ENCODE assay signal across 16 cellular contexts in genomic region chr4:40603281-40603680, GRCh38. TPM values are rescaled to one million over a fixed set of nuclear protein-coding genes. Genes with fewer than 3 reads are reported as not detected.
DNase-seq lines count a peak whose midpoint lies in the region; ATAC-seq and TF ChIP-seq lines count a peak whose summit lies in the region.
"Had no signal": no experiment of that assay in that cellular context is flagged by ENCODE, and none has a peak within 500 bp of the region (broad histone marks: within the 10 kb centered on the region; RNA-seq: fewer than 3 reads in every experiment).

No MANE protein-coding gene starts in this region.

- no peak for ATAC-seq in GM23338
- ATAC-seq in WTC11, result no peak

- H3K9me2 ChIP-seq in GM23338 (ENCODE audit: insufficient read depth), result no peaks in the 10 kb centered on the region

- H3K4me1 Mint-ChIP-seq in GM23338, result peaks cover 6% of the 10 kb centered on the region; the same call in 2 of the 3 replicates
- H3K4me1 Mint-ChIP-seq in WTC11, result peaks cover 27% of the 10 kb centered on the region
- H3K4me1 Mint-ChIP-seq in dendritic cell treated with granulocyte-macrophage colony-stimulating factor and Interleukin-4, amounts not matched to agents 40 ng/mL and 50 ng/mL, for 4 days (ENCODE audit: low read depth), result peaks cover 75% of the 10 kb centered on the region
- H3K4me1 Mint-ChIP-seq: CD4-positive, alpha-beta memory T cell had no signal

- H3K4me1 ChIP-seq in GM23338 (ENCODE audit: insufficient read depth) (peaks cover 2% of the 10 kb centered on the region), neutrophil (ENCODE audit: control insufficient read depth in 1 of 2, insufficient read depth in 1 of 2, low read depth in 1 of 2, low read length in 1 of 2) (peaks cover 70 to 93% of the 10 kb centered on the region in 2 experiments)
- H3K4me1 ChIP-seq: BE2C, HAP-1 had no signal

- H3K27me3 ChIP-seq in GM23338 (ENCODE audit: insufficient read depth), result no peaks in the 10 kb centered on the region
- H3K27me3 ChIP-seq in neutrophil, result no peaks in the 10 kb centered on the region
- H3K27me3 ChIP-seq: BE2C had no signal

- H3F3A ChIP-seq in GM23338 (replicated peaks; ENCODE audit: low read depth), result peaks cover 9% of the 10 kb centered on the region; the same call in 1 of the 2 replicates

- TF ChIP-seq CTCF in GM23338 (conservative IDR thresholded peaks at IDR 0.05; ENCODE audit: low read depth in 2 of 2), result no peak
- TF ChIP-seq CTCF in WTC11 (IDR thresholded peaks at IDR 0.05), result no peak
- no peak for TF ChIP-seq CTCF in neutrophil (IDR thresholded peaks at IDR 0.05)

- no peak overlapping the region for H3K27ac ChIP-seq in GM23338 (ENCODE audit: low read depth)
- peak overlapping the region; percentile 76 for H3K27ac ChIP-seq in neutrophil
- H3K27ac ChIP-seq: C4-2B had no signal

- H3K27ac Mint-ChIP-seq in GM23338, result peak overlapping the region; percentile 33; the same call in 1 of the 2 replicates
- H3K27ac Mint-ChIP-seq in WTC11, result peak overlapping the region; percentile 89
- peak overlapping the region; percentile 88 for H3K27ac Mint-ChIP-seq in dendritic cell treated with granulocyte-macrophage colony-stimulating factor and Interleukin-4, amounts not matched to agents 40 ng/mL and 50 ng/mL, for 4 days
- H3K27ac Mint-ChIP-seq: CD4-positive, alpha-beta memory T cell had no signal

- H3K36me3 ChIP-seq in GM23338 (ENCODE audit: insufficient read depth) (no peaks in the 10 kb centered on the region; the same call in 1 of the 2 replicates), neutrophil (peaks cover under 1% of the 10 kb centered on the region)
- H3K36me3 ChIP-seq: BE2C, HAP-1 had no signal

- DNase-seq in GM23338 (ENCODE audit: low spot score) (no peak), WTC11 (ENCODE audit: low spot score) (no peak), NCI-H1436 (lab: John Stamatoyannopoulos, UW) (no peak), posterior cingulate gyrus (no peak)
- no peak for DNase-seq in effector CD8-positive, alpha-beta T cell (lab: John Stamatoyannopoulos, UW)
- no peak for DNase-seq in stimulated activated naive CD4-positive, alpha-beta T cell treated with Interleukin-2 at 50 U/mL for 16 hours (lab: John Stamatoyannopoulos, UW)
- DNase-seq: ACHN; BE2C; CD4-positive, alpha-beta memory T cell; DMS153; DMS79; GDM1 had no signal

- H3K9me3 ChIP-seq in neutrophil, result no peaks in the 10 kb centered on the region
- H3K9me3 ChIP-seq: BE2C, HAP-1 had no signal

- intact Hi-C loops in dendritic cell treated with granulocyte-macrophage colony-stimulating factor and Interleukin-4, amounts not matched to agents 40 ng/mL and 50 ng/mL, for 4 days (cut with micrococcal nuclease), result no loop called here
- intact Hi-C loops in posterior cingulate gyrus (cut with DNase I), result no loop called here

- H3K27me3 Mint-ChIP-seq in GM23338 (ENCODE audit: insufficient read depth, low read depth, poor library complexity) (no peaks in the 10 kb centered on the region), WTC11 (ENCODE audit: low read depth) (no peaks in the 10 kb centered on the region)
- no peaks in the 10 kb centered on the region for H3K27me3 Mint-ChIP-seq in dendritic cell treated with granulocyte-macrophage colony-stimulating factor and Interleukin-4, amounts not matched to agents 40 ng/mL and 50 ng/mL, for 4 days
- H3K27me3 Mint-ChIP-seq: CD4-positive, alpha-beta memory T cell had no signal

- H3K79me2 ChIP-seq in GM23338 (replicated peaks; ENCODE audit: insufficient read depth), result peaks cover 100% of the 10 kb centered on the region

- H3K36me3 Mint-ChIP-seq in GM23338 (ENCODE audit: low read depth), result peaks cover 52% of the 10 kb centered on the region
- peaks cover 35% of the 10 kb centered on the region for H3K36me3 Mint-ChIP-seq in WTC11
- peaks cover 75% of the 10 kb centered on the region for H3K36me3 Mint-ChIP-seq in dendritic cell treated with granulocyte-macrophage colony-stimulating factor and Interleukin-4, amounts not matched to agents 40 ng/mL and 50 ng/mL, for 4 days (ENCODE audit: low read depth)
- H3K36me3 Mint-ChIP-seq: CD4-positive, alpha-beta memory T cell had no signal

- H3K4me2 ChIP-seq in GM23338, result no peak overlapping the region

- H3K9me3 Mint-ChIP-seq in GM23338 (no peaks in the 10 kb centered on the region), WTC11 (no peaks in the 10 kb centered on the region)
- H3K9me3 Mint-ChIP-seq in dendritic cell treated with granulocyte-macrophage colony-stimulating factor and Interleukin-4, amounts not matched to agents 40 ng/mL and 50 ng/mL, for 4 days, result no peaks in the 10 kb centered on the region

- no peak overlapping the region for H2AFZ ChIP-seq in GM23338

- CTCF ChIA-PET in WTC11 (lab: Charles Lee), result interaction anchor here (0.6 kb wide), 1 partner anchor 86 kb away, joined by 4 read pairs; no protein-coding TSS in a partner anchor

- no peak overlapping the region for H3K4me3 ChIP-seq in GM23338
- no peak overlapping the region for H3K4me3 ChIP-seq in neutrophil (ENCODE audit: low read depth in 1 of 2, low read length in 1 of 2)
- H3K4me3 ChIP-seq: HAP-1 had no signal

- no peak overlapping the region for H3K4me3 Mint-ChIP-seq in GM23338
- no peak overlapping the region for H3K4me3 Mint-ChIP-seq in WTC11
- no peak overlapping the region for H3K4me3 Mint-ChIP-seq in dendritic cell treated with granulocyte-macrophage colony-stimulating factor and Interleukin-4, amounts not matched to agents 40 ng/mL and 50 ng/mL, for 4 days
- H3K4me3 Mint-ChIP-seq: CD4-positive, alpha-beta memory T cell had no signal

- POLR2A ChIA-PET in WTC11 (lab: Charles Lee), result no interaction called here

- H4K20me1 ChIP-seq in GM23338 (replicated peaks; ENCODE audit: insufficient read depth), result peaks cover 21% of the 10 kb centered on the region

TF ChIP-seq in GM23338, 12 proteins besides CTCF, POLR2A, EP300 and RAD21 (continues in another document):
- TF ChIP-seq EZH2 (IDR thresholded peaks at IDR 0.05; ENCODE audit: low read depth, unreplicated experiment) (no peak), NANOG (IDR thresholded peaks at IDR 0.05; ENCODE audit: borderline replicate concordance) (no peak), CREB1 (CRISPR knock-in tag; IDR thresholded peaks at IDR 0.05; ENCODE audit: low read depth) (no peak)
- TF ChIP-seq, protein P1, sequence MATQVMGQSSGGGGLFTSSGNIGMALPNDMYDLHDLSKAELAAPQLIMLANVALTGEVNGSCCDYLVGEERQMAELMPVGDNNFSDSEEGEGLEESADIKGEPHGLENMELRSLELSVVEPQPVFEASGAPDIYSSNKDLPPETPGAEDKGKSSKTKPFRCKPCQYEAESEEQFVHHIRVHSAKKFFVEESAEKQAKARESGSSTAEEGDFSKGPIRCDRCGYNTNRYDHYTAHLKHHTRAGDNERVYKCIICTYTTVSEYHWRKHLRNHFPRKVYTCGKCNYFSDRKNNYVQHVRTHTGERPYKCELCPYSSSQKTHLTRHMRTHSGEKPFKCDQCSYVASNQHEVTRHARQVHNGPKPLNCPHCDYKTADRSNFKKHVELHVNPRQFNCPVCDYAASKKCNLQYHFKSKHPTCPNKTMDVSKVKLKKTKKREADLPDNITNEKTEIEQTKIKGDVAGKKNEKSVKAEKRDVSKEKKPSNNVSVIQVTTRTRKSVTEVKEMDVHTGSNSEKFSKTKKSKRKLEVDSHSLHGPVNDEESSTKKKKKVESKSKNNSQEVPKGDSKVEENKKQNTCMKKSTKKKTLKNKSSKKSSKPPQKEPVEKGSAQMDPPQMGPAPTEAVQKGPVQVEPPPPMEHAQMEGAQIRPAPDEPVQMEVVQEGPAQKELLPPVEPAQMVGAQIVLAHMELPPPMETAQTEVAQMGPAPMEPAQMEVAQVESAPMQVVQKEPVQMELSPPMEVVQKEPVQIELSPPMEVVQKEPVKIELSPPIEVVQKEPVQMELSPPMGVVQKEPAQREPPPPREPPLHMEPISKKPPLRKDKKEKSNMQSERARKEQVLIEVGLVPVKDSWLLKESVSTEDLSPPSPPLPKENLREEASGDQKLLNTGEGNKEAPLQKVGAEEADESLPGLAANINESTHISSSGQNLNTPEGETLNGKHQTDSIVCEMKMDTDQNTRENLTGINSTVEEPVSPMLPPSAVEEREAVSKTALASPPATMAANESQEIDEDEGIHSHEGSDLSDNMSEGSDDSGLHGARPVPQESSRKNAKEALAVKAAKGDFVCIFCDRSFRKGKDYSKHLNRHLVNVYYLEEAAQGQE (IDR thresholded peaks at IDR 0.05; ENCODE audit: unreplicated experiment), result no peak

TF ChIP-seq in WTC11, 78 proteins besides CTCF, POLR2A, EP300 and RAD21:
- TF ChIP-seq ETV6 (CRISPR knock-in tag; IDR thresholded peaks at IDR 0.05) (no peak), GTF2I (CRISPR knock-in tag; conservative IDR thresholded peaks at IDR 0.05) (no peak), FOXK1 (CRISPR knock-in tag; IDR thresholded peaks at IDR 0.05) (no peak), E2F1 (CRISPR knock-in tag; IDR thresholded peaks at IDR 0.05) (no peak), TEAD1 (CRISPR knock-in tag; IDR thresholded peaks at IDR 0.05) (no peak), ATF2 (CRISPR knock-in tag; IDR thresholded peaks at IDR 0.05; ENCODE audit: borderline replicate concordance, low read depth) (no peak)

RNA-seq across cellular contexts. Expression of gene RBM47, which starts 26.4 kb away (rescaled TPM):
- 125 and 139 TPM in 2 replicates for total RNA-seq in GM23338 (2014; rRNA removed; shearing (Covaris generic))
- polyA plus RNA-seq in GM23338 (2016; fragmentation: Nextera tagmentation; extraction: Ambion mirVana), result 31.8 and 35.6 TPM in 2 replicates
- 89.0 to 97.9 TPM (median 92.5 TPM) in 3 replicates for total RNA-seq in WTC11 (2021)

Comparison
In these comparisons a context has a peak if more than half of its experiments do, and no peak if none do; other contexts are left out.
1. H3K27ac Mint-ChIP-seq: peak in every context shown above with its lines; median percentile 89 in WTC11; 88 in dendritic cell treated with granulocyte-macrophage colony-stimulating factor and Interleukin-4, amounts not matched to agents 40 ng/mL and 50 ng/mL, for 4 days; 33 in GM23338.